Comparison of ENCODE assay signal across 16 cellular contexts in the genomic region with DNA sequence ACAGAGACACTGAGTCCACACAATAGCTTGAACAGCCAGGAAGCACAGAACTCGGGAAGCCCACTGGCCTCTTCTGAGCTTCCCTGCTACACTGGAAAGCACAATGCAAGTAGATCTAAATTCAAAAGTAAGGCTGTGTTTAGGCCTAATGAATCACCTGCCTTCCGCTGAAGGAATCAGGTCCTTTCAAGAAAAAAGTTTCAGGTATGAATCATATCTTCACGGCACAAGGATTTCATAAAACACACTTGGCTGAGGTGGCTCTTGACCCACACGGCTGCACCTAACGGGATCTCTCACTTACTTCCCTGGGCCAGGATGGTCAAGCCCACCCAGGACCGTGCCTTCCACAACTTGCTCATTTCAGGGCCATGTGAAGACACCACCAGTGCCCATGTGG. TPM values are rescaled to one million over a fixed set of nuclear protein-coding genes. Genes with fewer than 3 reads are reported as not detected.
DNase-seq lines count a peak whose midpoint lies in the region; ATAC-seq and TF ChIP-seq lines count a peak whose summit lies in the region.
"Had no signal": no experiment of that assay in that cellular context is flagged by ENCODE, and none has a peak within 500 bp of the region (broad histone marks: within the 10 kb centered on the region; RNA-seq: fewer than 3 reads in every experiment).

No MANE protein-coding gene starts in this region.

- no peaks in the 10 kb centered on the region for H3K27me3 Mint-ChIP-seq in activated naive CD4-positive, alpha-beta T cell treated with anti-CD3 and anti-CD28 coated beads, Interleukin-2, amount 50 U/mL, for 24 hours
- no peaks in the 10 kb centered on the region for H3K27me3 Mint-ChIP-seq in activated CD4-positive, alpha-beta memory T cell treated with anti-CD3 and anti-CD28 coated beads, Interleukin-2, amount 10 ng/mL, durations not matched to agents 7 days and 5 days

- H3K27ac ChIP-seq in foreskin keratinocyte (peak overlapping the region; percentile 49), upper lobe of right lung (peak overlapping the region; percentile 31), uterus (no peak overlapping the region)
- H3K27ac ChIP-seq: gastroesophageal sphincter had no signal

- H3K36me3 Mint-ChIP-seq in activated naive CD4-positive, alpha-beta T cell treated with anti-CD3 and anti-CD28 coated beads, Interleukin-2, amount 50 U/mL, for 24 hours, result peaks cover 11% of the 10 kb centered on the region
- H3K36me3 Mint-ChIP-seq in activated CD4-positive, alpha-beta memory T cell treated with anti-CD3 and anti-CD28 coated beads, Interleukin-2, amount 10 ng/mL, durations not matched to agents 7 days and 5 days (ENCODE audit: low read depth), result peaks cover 76% of the 10 kb centered on the region

- H3K4me3 ChIP-seq in upper lobe of right lung (no peak overlapping the region), uterus (no peak overlapping the region)
- H3K4me3 ChIP-seq: gastroesophageal sphincter had no signal

- CTCF ChIA-PET in activated CD4-positive, alpha-beta memory T cell treated with anti-CD3 and anti-CD28 coated beads, Interleukin-2, amount 10 ng/mL, durations not matched to agents 7 days and 5 days (lab: Charles Lee), result interaction anchor here (0.6 to 1.2 kb wide), 3 partner anchors 149 to 681 kb away, joined by 4 to 5 read pairs (median 4); no protein-coding TSS in a partner anchor

- intact Hi-C loops in upper lobe of right lung (cut with DNase I) (no loop called here), uterus (cut with DNase I; ENCODE audit: low total_unique reads) (no loop called here)

- DNase-seq in activated naive CD4-positive, alpha-beta T cell (lab: John Stamatoyannopoulos, UW), result no peak
- no peak for DNase-seq in activated CD4-positive, alpha-beta memory T cell treated with anti-CD3 and anti-CD28 coated beads, Interleukin-2, amount 10 ng/mL, durations not matched to agents 7 days and 5 days
- DNase-seq in foreskin keratinocyte (peak in 1 of 2 donors; percentile 79), upper lobe of right lung (no peak), uterus (no peak)
- DNase-seq: activated effector memory CD4-positive, alpha-beta T cell treated with Interleukin-2 at 50 U/mL for 16 hours; endodermal cell; mesendoderm; NCI-H1694; NCI-H510A treated with DMSO at 0.1 percent for 48 hours; OCI-M1 had no signal

- no peaks in the 10 kb centered on the region for H3K27me3 ChIP-seq in foreskin keratinocyte
- H3K27me3 ChIP-seq in upper lobe of right lung, result no peaks in the 10 kb centered on the region
- H3K27me3 ChIP-seq in uterus, result no peaks in the 10 kb centered on the region
- H3K27me3 ChIP-seq: gastroesophageal sphincter had no signal

- H3K27ac Mint-ChIP-seq in activated naive CD4-positive, alpha-beta T cell treated with anti-CD3 and anti-CD28 coated beads, Interleukin-2, amount 50 U/mL, for 24 hours, result peak overlapping the region; percentile 91
- H3K27ac Mint-ChIP-seq in activated CD4-positive, alpha-beta memory T cell treated with anti-CD3 and anti-CD28 coated beads, Interleukin-2, amount 10 ng/mL, durations not matched to agents 7 days and 5 days, result peak overlapping the region; percentile 79
- H3K27ac Mint-ChIP-seq: endodermal cell had no signal

- peaks cover 39% of the 10 kb centered on the region for H3K36me3 ChIP-seq in upper lobe of right lung
- H3K36me3 ChIP-seq in uterus, result no peaks in the 10 kb centered on the region

- no peak overlapping the region for H3K4me3 Mint-ChIP-seq in activated naive CD4-positive, alpha-beta T cell treated with anti-CD3 and anti-CD28 coated beads, Interleukin-2, amount 50 U/mL, for 24 hours
- H3K4me3 Mint-ChIP-seq in activated CD4-positive, alpha-beta memory T cell treated with anti-CD3 and anti-CD28 coated beads, Interleukin-2, amount 10 ng/mL, durations not matched to agents 7 days and 5 days, result no peak overlapping the region
- H3K4me3 Mint-ChIP-seq: endodermal cell had no signal

- POLR2A ChIA-PET in activated CD4-positive, alpha-beta memory T cell treated with anti-CD3 and anti-CD28 coated beads, Interleukin-2, amount 10 ng/mL, durations not matched to agents 7 days and 5 days (lab: Charles Lee), result interaction anchor here (0.9 kb wide), 1 partner anchor 60 kb away, joined by 3 read pairs; a partner anchor contains a TSS

- ATAC-seq in foreskin keratinocyte, result peak; percentile 41
- no peak for ATAC-seq in upper lobe of right lung
- no peak for ATAC-seq in HG02885 (IDR thresholded peaks at IDR 0.05; ENCODE audit: poor library complexity, unreplicated experiment)
- ATAC-seq in GM18511 (IDR thresholded peaks at IDR 0.05; ENCODE audit: unreplicated experiment), result no peak
- ATAC-seq: gastroesophageal sphincter, SK-N-SH treated with all-trans-retinoic acid at 6 μM for 48 hours had no signal

- peaks cover 18% of the 10 kb centered on the region for H3K4me1 ChIP-seq in foreskin keratinocyte
- H3K4me1 ChIP-seq in upper lobe of right lung, result peaks cover 34% of the 10 kb centered on the region
- H3K4me1 ChIP-seq in uterus, result no peaks in the 10 kb centered on the region

- H3K9me3 ChIP-seq in upper lobe of right lung (no peaks in the 10 kb centered on the region), uterus (no peaks in the 10 kb centered on the region)
- H3K9me3 ChIP-seq: gastroesophageal sphincter had no signal

- no peaks in the 10 kb centered on the region for H3K9me3 Mint-ChIP-seq in activated naive CD4-positive, alpha-beta T cell treated with anti-CD3 and anti-CD28 coated beads, Interleukin-2, amount 50 U/mL, for 24 hours
- H3K9me3 Mint-ChIP-seq in activated CD4-positive, alpha-beta memory T cell treated with anti-CD3 and anti-CD28 coated beads, Interleukin-2, amount 10 ng/mL, durations not matched to agents 7 days and 5 days, result no peaks in the 10 kb centered on the region
- H3K9me3 Mint-ChIP-seq: endodermal cell had no signal

- no peak for TF ChIP-seq POLR2A in uterus (IDR thresholded peaks at IDR 0.05)

- H3K4me1 Mint-ChIP-seq in activated naive CD4-positive, alpha-beta T cell treated with anti-CD3 and anti-CD28 coated beads, Interleukin-2, amount 50 U/mL, for 24 hours, result peaks cover 74% of the 10 kb centered on the region
- peaks cover 87% of the 10 kb centered on the region for H3K4me1 Mint-ChIP-seq in activated CD4-positive, alpha-beta memory T cell treated with anti-CD3 and anti-CD28 coated beads, Interleukin-2, amount 10 ng/mL, durations not matched to agents 7 days and 5 days
- H3K4me1 Mint-ChIP-seq: endodermal cell had no signal

- no peak for TF ChIP-seq CTCF in foreskin keratinocyte (conservative IDR thresholded peaks at IDR 0.05)
- TF ChIP-seq CTCF in upper lobe of right lung (IDR thresholded peaks at IDR 0.05), result no peak
- no peak for TF ChIP-seq CTCF in uterus (IDR thresholded peaks at IDR 0.05)

RNA-seq across cellular contexts. Expression of a gene that starts 59.3 kb away (rescaled TPM):
- total RNA-seq in activated CD4-positive, alpha-beta memory T cell treated with anti-CD3 and anti-CD28 coated beads, Interleukin-2, amount 10 ng/mL, durations not matched to agents 7 days and 5 days, result 10 to 100 TPM; 77.2 to 78.5 TPM
- 16.5 and 18.4 TPM in 2 replicates for total RNA-seq in foreskin keratinocyte
- 10.7 and 11.9 TPM in 2 replicates for polyA plus RNA-seq in foreskin keratinocyte
- 44.0 TPM for total RNA-seq in upper lobe of right lung
- 10 to 100 TPM in 3 of 4 donors, 1 to 10 TPM in 1; 7.9 to 45.7 (median 35.7) TPM for total RNA-seq in uterus

Comparison
In these comparisons a context has a peak if more than half of its experiments do, and no peak if none do; other contexts are left out.
1. H3K27ac ChIP-seq: peak in foreskin keratinocyte (single experiment) and upper lobe of right lung (single experiment); none in uterus (0 of 2).